Comparison of ENCODE assay signal across 9 cellular contexts in the genomic region with DNA sequence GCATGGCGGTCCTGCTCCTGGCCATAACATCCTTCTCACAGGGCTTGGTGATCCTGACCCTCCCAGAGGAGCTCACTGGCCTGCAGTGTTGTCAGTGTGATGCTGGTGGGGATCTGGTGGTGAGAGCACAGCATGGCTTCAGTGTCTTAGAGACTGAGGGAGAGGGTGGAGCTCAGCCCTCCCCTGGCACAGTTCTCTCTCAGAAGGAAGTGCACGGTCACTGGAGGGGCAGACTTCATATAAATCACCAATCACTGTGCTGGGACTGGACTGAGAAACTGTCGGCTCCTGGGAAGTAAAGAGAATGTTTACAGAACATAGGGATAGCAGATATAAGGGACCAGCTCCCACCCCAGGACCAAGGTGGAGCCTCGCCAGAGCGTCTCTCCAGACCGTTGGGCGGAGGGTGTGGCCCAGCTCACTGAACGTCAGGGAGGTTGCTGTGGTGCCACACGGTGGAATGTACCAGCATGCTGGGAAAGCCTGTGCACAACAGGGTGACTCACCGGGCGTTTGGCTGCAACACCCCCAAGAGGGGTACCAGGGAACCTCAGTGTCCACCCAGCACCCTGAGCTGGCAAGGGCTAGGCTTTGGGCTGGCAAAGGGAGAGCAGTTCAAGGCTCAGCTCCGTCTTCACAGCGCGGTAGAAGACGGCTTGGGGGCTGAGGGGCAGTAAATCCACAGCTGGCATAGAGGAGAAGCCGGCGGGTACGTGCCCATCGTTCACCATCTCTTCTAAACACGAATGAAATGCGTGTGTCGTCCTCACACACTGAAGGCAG. TPM values are rescaled to one million over a fixed set of nuclear protein-coding genes. Genes with fewer than 3 reads are reported as not detected.
A peak's percentile ranks its signal among the peaks of the same experiment; 100 is the strongest.
DNase-seq lines count a peak whose midpoint lies in the region; ATAC-seq and TF ChIP-seq lines count a peak whose summit lies in the region.
"Had no signal": no experiment of that assay in that cellular context is flagged by ENCODE, and none has a peak within 500 bp of the region (broad histone marks: within the 10 kb centered on the region; RNA-seq: fewer than 3 reads in every experiment).

No MANE protein-coding gene starts in this region.

- no peaks in the 10 kb centered on the region for H3K9me3 ChIP-seq in mesenchymal stem cell (ENCODE audit: control insufficient read depth, low read length)
- H3K9me3 ChIP-seq in vagina: no peaks in the 10 kb centered on the region

- H3K4me2 ChIP-seq in mesenchymal stem cell (ENCODE audit: low read length, poor library complexity, severe bottlenecking): no peak overlapping the region

- TF ChIP-seq CTCF in vagina (IDR thresholded peaks at IDR 0.05): no peak

- intact Hi-C loops in vagina (cut with DNase I): no loop called here

- peaks cover 30% of the 10 kb centered on the region for H3K79me1 ChIP-seq in mesenchymal stem cell (replicated peaks; ENCODE audit: low read length, poor library complexity, severe bottlenecking)

- ATAC-seq in GM21737 (IDR thresholded peaks at IDR 0.05; ENCODE audit: unreplicated experiment) (no peak), GM18873 (IDR thresholded peaks at IDR 0.05; ENCODE audit: low FRiP score, unreplicated experiment) (no peak)

- no peak overlapping the region for H3K14ac ChIP-seq in mesenchymal stem cell (ENCODE audit: low read length in 2 of 2)

- DNase-seq in SIG-M5 treated with dmso at 0.1 percent for 504 hours (lab: John Stamatoyannopoulos, UW; ENCODE audit: unreplicated experiment) (peak; percentile 47), SIG-M5 (lab: John Stamatoyannopoulos, UW) (no peak), epithelial cell of prostate (ENCODE audit: low read depth, low spot score) (peak; percentile 50), mesenchymal stem cell (no peak), vagina (ENCODE audit: extremely low spot score in 2 of 2) (no peak), amniotic stem cell (lab: John Stamatoyannopoulos, UW) (no peak)

- H4K8ac ChIP-seq in mesenchymal stem cell (ENCODE audit: low read length): no peak overlapping the region

- H3K18ac ChIP-seq in mesenchymal stem cell (ENCODE audit: low read depth in 1 of 2, low read length in 2 of 2): no peak overlapping the region

- H3K9ac ChIP-seq in mesenchymal stem cell (ENCODE audit: low read length): peak overlapping the region; percentile 83

- peaks cover 69 to 83% of the 10 kb centered on the region in 2 experiments for H3K36me3 ChIP-seq in mesenchymal stem cell (ENCODE audit: control insufficient read depth in 1 of 2, insufficient read depth in 2 of 2, low read depth in 1 of 2, low read length in 2 of 2)
- H3K36me3 ChIP-seq in vagina: peaks cover 0 to 62% of the 10 kb centered on the region in 2 donors

- H2BK120ac ChIP-seq in mesenchymal stem cell (ENCODE audit: low read depth, low read length): no peak overlapping the region

- H3K27me3 ChIP-seq in mesenchymal stem cell (ENCODE audit: control insufficient read depth in 1 of 2, insufficient read depth in 1 of 2, low read length in 2 of 2) (no peaks in the 10 kb centered on the region), vagina (no peaks in the 10 kb centered on the region)

- H3K23ac ChIP-seq in mesenchymal stem cell (ENCODE audit: low read length in 2 of 2): no peak overlapping the region

- no peak overlapping the region for H2AK5ac ChIP-seq in mesenchymal stem cell (ENCODE audit: low read length, severe bottlenecking)

- H2AFZ ChIP-seq in mesenchymal stem cell (ENCODE audit: low read depth, low read length): no peak overlapping the region

- no peak overlapping the region for H2BK12ac ChIP-seq in mesenchymal stem cell (ENCODE audit: low read length in 2 of 2)

- H2BK15ac ChIP-seq in mesenchymal stem cell (ENCODE audit: low read depth, poor library complexity, severe bottlenecking): no peak overlapping the region

- H3K4me3 ChIP-seq in mesenchymal stem cell (ENCODE audit: insufficient read depth in 1 of 2, low read depth in 1 of 2, low read length in 2 of 2): peak overlapping the region in 1 of 2 experiments; percentile 47
- no peak overlapping the region for H3K4me3 ChIP-seq in vagina

- no peak overlapping the region for H2BK5ac ChIP-seq in mesenchymal stem cell (ENCODE audit: low read depth, low read length, poor library complexity, severe bottlenecking)

- H3K27ac ChIP-seq in epithelial cell of prostate (peak overlapping the region; percentile 55), mesenchymal stem cell (ENCODE audit: low read length, poor library complexity, severe bottlenecking) (no peak overlapping the region), vagina (peak overlapping the region; percentile 90)
- H3K27ac ChIP-seq: HL-60 had no signal

- peak overlapping the region; percentile 5 for H4K91ac ChIP-seq in mesenchymal stem cell (ENCODE audit: low read length)

- no peak for TF ChIP-seq POLR2A in vagina (IDR thresholded peaks at IDR 0.05)

- WGBS in mesenchymal stem cell: 93% methylated on average over 21 of the region's 22 CpGs

- H3K4me1 ChIP-seq in mesenchymal stem cell (ENCODE audit: control insufficient read depth, insufficient read depth, low read depth, low read length) (peaks cover 14% of the 10 kb centered on the region), vagina (peaks cover 15% of the 10 kb centered on the region)

- H3K4ac ChIP-seq in mesenchymal stem cell (ENCODE audit: low read depth in 1 of 2, low read length in 2 of 2): peak overlapping the region in 1 of 2 experiments; percentile 2

RNA-seq across cellular contexts. Expression of gene GET4, which starts 8.8 kb away (rescaled TPM):
- 23.7 TPM for polyA plus RNA-seq in mesenchymal stem cell (2013, experiment 1 of 2)
- polyA plus RNA-seq in mesenchymal stem cell (2013, experiment 2 of 2): 23.3 TPM
- 35.8 TPM for total RNA-seq in vagina

RNA-seq across cellular contexts. Expression of gene SUN1, which starts 35.3 kb away (rescaled TPM):
- 67.0 TPM for polyA plus RNA-seq in mesenchymal stem cell (2013, experiment 1 of 2)
- 68.6 TPM for polyA plus RNA-seq in mesenchymal stem cell (2013, experiment 2 of 2)
- total RNA-seq in vagina: 170 TPM

Comparison
In these comparisons a context has a peak if more than half of its experiments do, and no peak if none do; other contexts are left out.
1. DNase-seq: peak in SIG-M5 treated with dmso at 0.1 percent for 504 hours (single experiment) and epithelial cell of prostate (single experiment); none in SIG-M5 (single experiment), mesenchymal stem cell (single experiment), vagina (0 of 2) and amniotic stem cell (single experiment).